17 cellular contexts compared by ENCODE assay signal in the genomic region with DNA sequence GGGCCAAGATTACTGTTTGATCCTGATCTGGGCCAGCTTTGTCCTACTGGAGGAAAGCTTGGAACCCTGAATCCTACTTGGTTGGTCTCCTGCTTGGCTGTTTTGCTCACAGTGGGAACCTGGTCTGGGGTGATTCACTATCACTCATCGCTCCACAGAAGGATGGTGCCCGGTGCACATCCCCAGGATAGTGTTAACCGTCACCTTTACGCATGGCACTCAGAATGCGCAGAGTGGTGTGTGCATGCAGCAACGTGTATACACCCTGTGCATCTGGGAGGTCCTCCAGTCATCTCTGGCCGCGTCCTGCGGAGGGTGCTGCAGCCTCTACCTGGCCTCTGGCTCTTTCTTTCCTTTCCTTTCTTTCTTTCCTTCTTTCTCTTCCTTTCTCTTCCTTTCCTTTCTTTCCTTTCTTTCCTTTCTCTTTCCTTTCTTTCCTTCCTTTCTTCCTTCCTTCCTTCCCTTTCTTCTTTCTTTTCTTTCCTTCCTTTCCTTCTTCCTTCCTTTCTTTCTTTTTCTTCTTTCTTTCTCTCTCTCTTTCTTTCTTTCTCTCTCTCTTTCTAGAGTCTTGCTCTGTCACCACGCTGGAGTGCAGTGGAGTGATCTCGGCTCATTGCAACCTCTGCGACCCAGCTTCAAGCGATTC. TPM values are rescaled to one million over a fixed set of nuclear protein-coding genes. Genes with fewer than 3 reads are reported as not detected.
DNase-seq lines count a peak whose midpoint lies in the region; ATAC-seq, FAIRE-seq and TF ChIP-seq lines count a peak whose summit lies in the region.
"Had no signal": no experiment of that assay in that cellular context is flagged by ENCODE, and none has a peak within 500 bp of the region (broad histone marks: within the 10 kb centered on the region; RNA-seq: fewer than 3 reads in every experiment).

No MANE protein-coding gene starts in this region.

- no peaks in the 10 kb centered on the region for H3K36me3 ChIP-seq in HEK293 (ENCODE audit: control insufficient read depth in 2 of 2, insufficient read depth in 1 of 2, low read length in 2 of 2)
- H3K36me3 ChIP-seq in keratinocyte (ENCODE audit: control insufficient read depth in 2 of 2, extremely low read depth in 1 of 2, insufficient read depth in 2 of 2, low read length in 2 of 2): no peaks in the 10 kb centered on the region
- H3K36me3 ChIP-seq: SJSA1 had no signal

- H3K9me3 ChIP-seq in HEK293 (ENCODE audit: control insufficient read depth, insufficient read depth, low read depth, low read length): no peaks in the 10 kb centered on the region
- H3K9me3 ChIP-seq in keratinocyte (ENCODE audit: control insufficient read depth, low read depth, low read length): no peaks in the 10 kb centered on the region
- H3K9me3 ChIP-seq: mucosa of descending colon, SJSA1 had no signal

- peaks cover 8% of the 10 kb centered on the region; the same call in 1 of the 2 replicates for H3K4me1 ChIP-seq in HEK293 (ENCODE audit: control insufficient read depth, insufficient read depth, low read length)
- peaks cover 60% of the 10 kb centered on the region for H3K4me1 ChIP-seq in keratinocyte (ENCODE audit: control insufficient read depth, extremely low read depth, insufficient read depth, low read length)

- intact Hi-C loops in activated CD8-positive, alpha-beta T cell treated with anti-CD3 and anti-CD28 coated beads for 36 hours (cut with micrococcal nuclease): no loop called here

- no peak for ATAC-seq in WTC11
- no peak for ATAC-seq in activated CD8-positive, alpha-beta T cell treated with anti-CD3 and anti-CD28 coated beads for 36 hours
- ATAC-seq in GM19463 (IDR thresholded peaks at IDR 0.05; ENCODE audit: unreplicated experiment): no peak
- ATAC-seq: activated CD8-positive, alpha-beta memory T cell treated with anti-CD3 and anti-CD28 coated beads, Interleukin-2, amount 10 ng/mL, durations not matched to agents 7 days and 5 days; mucosa of descending colon had no signal

- H3K9me3 Mint-ChIP-seq in WTC11: no peaks in the 10 kb centered on the region
- H3K9me3 Mint-ChIP-seq in activated CD8-positive, alpha-beta T cell treated with anti-CD3 and anti-CD28 coated beads for 36 hours: no peaks in the 10 kb centered on the region

- H3K79me2 ChIP-seq in keratinocyte (ENCODE audit: control insufficient read depth, insufficient read depth, low read length): no peaks in the 10 kb centered on the region

- no peak overlapping the region for H3K27ac Mint-ChIP-seq in WTC11
- H3K27ac Mint-ChIP-seq in activated CD8-positive, alpha-beta T cell treated with anti-CD3 and anti-CD28 coated beads for 36 hours: no peak overlapping the region
- H3K27ac Mint-ChIP-seq: activated CD8-positive, alpha-beta memory T cell treated with anti-CD3 and anti-CD28 coated beads, Interleukin-2, amount 10 ng/mL, durations not matched to agents 7 days and 5 days had no signal

- H2AFZ ChIP-seq in keratinocyte (ENCODE audit: control insufficient read depth, low read length): no peak overlapping the region

- no peak overlapping the region for H3K4me3 Mint-ChIP-seq in WTC11
- no peak overlapping the region for H3K4me3 Mint-ChIP-seq in activated CD8-positive, alpha-beta T cell treated with anti-CD3 and anti-CD28 coated beads for 36 hours
- H3K4me3 Mint-ChIP-seq: activated CD8-positive, alpha-beta memory T cell treated with anti-CD3 and anti-CD28 coated beads, Interleukin-2, amount 10 ng/mL, durations not matched to agents 7 days and 5 days had no signal

- peak overlapping the region; percentile 56 for H3K4me2 ChIP-seq in keratinocyte (ENCODE audit: control insufficient read depth, extremely low read depth, insufficient read depth, low read depth, low read length)

- H3K4me3 ChIP-seq in AG09309 (ENCODE audit: control insufficient read depth, low read depth, low read length) (no peak overlapping the region), HEK293 (ENCODE audit: low read depth, low read length) (no peak overlapping the region), keratinocyte (ENCODE audit: control insufficient read depth in 2 of 3, extremely low read depth in 1 of 3, insufficient read depth in 2 of 3, low read depth in 1 of 3, low read length in 3 of 3) (no peak overlapping the region)
- H3K4me3 ChIP-seq: mucosa of descending colon, SJSA1 had no signal

- no peaks in the 10 kb centered on the region for H3K9me1 ChIP-seq in keratinocyte (ENCODE audit: control insufficient read depth, extremely low read depth, insufficient read depth, low read length)

- H3K27ac ChIP-seq in HEK293 (ENCODE audit: extremely low read depth, low read depth, low read length) (no peak overlapping the region), keratinocyte (ENCODE audit: control insufficient read depth, insufficient read depth, low read length) (peak overlapping the region; percentile 68)
- H3K27ac ChIP-seq: SJSA1 had no signal

- TF ChIP-seq CTCF in AG09309 (IDR thresholded peaks at IDR 0.05; ENCODE audit: control insufficient read depth, insufficient read depth, low read depth, low read length, missing control alignments): peak; percentile 19
- TF ChIP-seq CTCF in HEK293 (tag by site-specific recombination; IDR thresholded peaks at IDR 0.05): no peak
- TF ChIP-seq CTCF in WTC11 (IDR thresholded peaks at IDR 0.05): no peak
- peak in 2 of 3 experiments; percentile 29 to 67 for TF ChIP-seq CTCF in keratinocyte (optimal IDR thresholded peaks at IDR 0.05 in 1 of 3, IDR thresholded peaks at IDR 0.05 in 1 of 3, conservative IDR thresholded peaks at IDR 0.05 in 1 of 3; ENCODE audit: extremely low read depth in 1 of 3, insufficient read depth in 2 of 3, low read length in 3 of 3)
- no peak for TF ChIP-seq CTCF in activated CD8-positive, alpha-beta T cell treated with anti-CD3 and anti-CD28 coated beads for 36 hours (IDR thresholded peaks at IDR 0.05)

- H3K27me3 Mint-ChIP-seq in WTC11 (ENCODE audit: low read depth): peaks cover 8% of the 10 kb centered on the region
- no peaks in the 10 kb centered on the region for H3K27me3 Mint-ChIP-seq in activated CD8-positive, alpha-beta T cell treated with anti-CD3 and anti-CD28 coated beads for 36 hours

- H3K27me3 ChIP-seq in keratinocyte (ENCODE audit: control insufficient read depth, extremely low read depth, insufficient read depth, low read length): no peaks in the 10 kb centered on the region
- H3K27me3 ChIP-seq: SJSA1 had no signal

- dilution Hi-C loops in keratinocyte (cut with MboI; ENCODE audit: extremely low pct_ligation_motif_present, low sequenced_read_pairs): no loop called here

- H3K4me1 Mint-ChIP-seq in WTC11: peaks cover 28% of the 10 kb centered on the region
- peaks cover 48% of the 10 kb centered on the region for H3K4me1 Mint-ChIP-seq in activated CD8-positive, alpha-beta T cell treated with anti-CD3 and anti-CD28 coated beads for 36 hours (ENCODE audit: low read depth)

- H4K20me1 ChIP-seq in keratinocyte (ENCODE audit: control insufficient read depth, extremely low read depth, insufficient read depth, low read length): no peaks in the 10 kb centered on the region

- H3K36me3 Mint-ChIP-seq in WTC11: no peaks in the 10 kb centered on the region
- no peaks in the 10 kb centered on the region for H3K36me3 Mint-ChIP-seq in activated CD8-positive, alpha-beta T cell treated with anti-CD3 and anti-CD28 coated beads for 36 hours (ENCODE audit: low read depth)
- H3K36me3 Mint-ChIP-seq: activated CD8-positive, alpha-beta memory T cell treated with anti-CD3 and anti-CD28 coated beads, Interleukin-2, amount 10 ng/mL, durations not matched to agents 7 days and 5 days had no signal

- no peak for DNase-seq in AG09309 (ENCODE audit: low read depth)
- no peak for DNase-seq in WTC11 (ENCODE audit: low spot score)
- DNase-seq in keratinocyte (ENCODE audit: low read depth, low spot score): peak; percentile 97
- no peak for DNase-seq in HUDEP-2 (lab: John Stamatoyannopoulos, UW; ENCODE audit: unreplicated experiment in 76 of 76)
- no peak for DNase-seq in NCI-H774 (lab: John Stamatoyannopoulos, UW)
- no peak for DNase-seq in activated CD8-positive, alpha-beta T cell treated with anti-CD3 and anti-CD28 coated beads for 36 hours
- DNase-seq: activated CD8-positive, alpha-beta memory T cell treated with anti-CD3 and anti-CD28 coated beads, Interleukin-2, amount 10 ng/mL, durations not matched to agents 7 days and 5 days; activated naive CD4-positive, alpha-beta T cell treated with anti-CD3 and anti-CD28 coated beads, Interleukin-2, amount 50 U/mL, for 16 hours; AML-193; caudate nucleus; DMS53; islet precursor cell; mucosa of descending colon; NCI-H2171 had no signal

- H3K9ac ChIP-seq in keratinocyte (ENCODE audit: control insufficient read depth, extremely low read depth, insufficient read depth, low read length): no peak overlapping the region

- FAIRE-seq in keratinocyte (lab: Jason Lieb, UNC): peak; percentile 99

- CTCF ChIA-PET in HEK293 (lab: Yijun Ruan, JAX) (interaction anchor here (3.5 kb wide), 1 partner anchor 14 kb away, joined by 13 read pairs; no protein-coding TSS in a partner anchor), WTC11 (lab: Charles Lee) (interaction anchor here (1.3 kb wide), 1 partner anchor 14 kb away, joined by 4 read pairs; no protein-coding TSS in a partner anchor)
- CTCF ChIA-PET in activated CD8-positive, alpha-beta T cell treated with anti-CD3 and anti-CD28 coated beads for 36 hours (lab: Charles Lee): interaction anchor here (0.7 kb wide), 1 partner anchor 14 kb away, joined by 3 read pairs; no protein-coding TSS in a partner anchor

- POLR2A ChIA-PET in HEK293 (lab: Yijun Ruan, JAX) (no interaction called here), WTC11 (lab: Charles Lee) (interaction anchor here (0.6 kb wide), 1 partner anchor 179 kb away, joined by 6 read pairs; no protein-coding TSS in a partner anchor)
- POLR2A ChIA-PET in activated CD8-positive, alpha-beta T cell treated with anti-CD3 and anti-CD28 coated beads for 36 hours (lab: Charles Lee): interaction anchor here (0.7 to 1.6 kb wide), 3 partner anchors 9 to 30 kb away, joined by 3 to 8 read pairs (median 4); no protein-coding TSS in a partner anchor

RNA-seq across cellular contexts. Expression of gene SOCS3, which starts 13.1 kb away (rescaled TPM):
- total RNA-seq in WTC11 (2021): 23.8 to 24.6 TPM (median 24.2 TPM) in 3 replicates
- 2.7 to 16.5 TPM (median 9.4 TPM) in 3 replicates for polyA plus RNA-seq in keratinocyte
- 0.62 TPM for polyA plus RNA-seq in keratinocyte (2011; ENCODE audit: low read depth)
- polyA plus RNA-seq in keratinocyte (2011; cell fraction: cytosol; rRNA removed): 5.3 and 9.8 TPM in 2 replicates
- polyA plus RNA-seq in keratinocyte (2011; cell fraction: nucleus; rRNA removed): 42.9 and 46.8 TPM in 2 replicates
- 1.8 and 2.4 TPM in 2 replicates for polyA plus RNA-seq in keratinocyte (2012; ENCODE audit: low replicate concordance)
- 2.3 to 8.1 TPM (median 4.7 TPM) in 3 replicates for polyA minus RNA-seq in keratinocyte
- polyA minus RNA-seq in keratinocyte (2011; cell fraction: cytosol; rRNA and poly(A)+ RNA removed): 13.0 TPM
- polyA minus RNA-seq in keratinocyte (2011; cell fraction: nucleus; rRNA and poly(A)+ RNA removed): 28.2 and 31.1 TPM in 2 replicates
- 10 to 100 TPM; 48.6 to 49.1 TPM for total RNA-seq in activated CD8-positive, alpha-beta T cell treated with anti-CD3 and anti-CD28 coated beads for 36 hours

RNA-seq across cellular contexts. Expression of gene PGS1, which starts 31.7 kb away (rescaled TPM):
- total RNA-seq in WTC11 (2021): 45.4 to 51.4 TPM (median 47.0 TPM) in 3 replicates
- 18.4 to 21.1 TPM (median 19.6 TPM) in 3 replicates for polyA plus RNA-seq in keratinocyte
- polyA plus RNA-seq in keratinocyte (2011; ENCODE audit: low read depth): 4.4 TPM
- 9.7 and 12.4 TPM in 2 replicates for polyA plus RNA-seq in keratinocyte (2011; cell fraction: cytosol; rRNA removed)
- polyA plus RNA-seq in keratinocyte (2011; cell fraction: nucleus; rRNA removed): 57.5 and 59.6 TPM in 2 replicates
- 13.5 TPM in 2 replicates for polyA plus RNA-seq in keratinocyte (2012; ENCODE audit: low replicate concordance)
- polyA minus RNA-seq in keratinocyte: 19.8 to 30.5 TPM (median 23.7 TPM) in 3 replicates
- polyA minus RNA-seq in keratinocyte (2011; cell fraction: cytosol; rRNA and poly(A)+ RNA removed): 16.9 TPM
- polyA minus RNA-seq in keratinocyte (2011; cell fraction: nucleus; rRNA and poly(A)+ RNA removed): 21.7 and 29.6 TPM in 2 replicates
- 10 to 100 TPM; 42.1 to 43.3 TPM for total RNA-seq in activated CD8-positive, alpha-beta T cell treated with anti-CD3 and anti-CD28 coated beads for 36 hours

Comparison
In these comparisons a context has a peak if more than half of its experiments do, and no peak if none do; other contexts are left out.
1. CTCF ChIP-seq: peak in AG09309 (single experiment) and keratinocyte (2 of 3); none in HEK293 (single experiment), WTC11 (single experiment) and activated CD8-positive, alpha-beta T cell treated with anti-CD3 and anti-CD28 coated beads for 36 hours (single experiment).